ENCODE assay signal across 8 cellular contexts in the genomic region with DNA sequence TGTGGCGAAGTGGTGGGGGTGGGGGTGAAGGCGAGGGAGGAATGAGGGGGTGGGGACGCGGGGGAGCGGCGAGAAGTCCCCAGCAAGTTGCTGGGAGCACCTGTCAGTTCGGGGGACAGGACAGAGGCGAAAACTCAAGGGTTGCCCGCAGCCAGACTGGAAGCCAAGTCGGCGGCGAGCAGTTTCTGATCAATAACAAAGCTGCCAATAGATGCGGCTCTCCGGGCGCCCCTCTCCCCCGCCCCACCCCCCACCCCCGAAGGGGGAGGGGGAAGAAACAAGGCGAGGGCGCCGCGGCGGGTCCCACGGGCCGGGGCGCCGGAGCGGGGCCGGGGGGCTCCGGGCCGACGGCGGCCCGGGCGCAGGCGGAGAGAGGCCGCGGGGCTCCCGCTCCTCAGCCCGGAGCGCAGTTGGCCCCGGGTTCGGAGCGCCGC. TPM values are rescaled to one million over a fixed set of nuclear protein-coding genes. Genes with fewer than 3 reads are reported as not detected.
DNase-seq lines count a peak whose midpoint lies in the region; ATAC-seq, FAIRE-seq and TF ChIP-seq lines count a peak whose summit lies in the region.

No MANE protein-coding gene starts in this region.

- H3K36me3 Mint-ChIP-seq in HFFc6 (ENCODE audit: low read depth) = peaks cover 25% of the 10 kb centered on the region
- no peaks in the 10 kb centered on the region for H3K36me3 Mint-ChIP-seq in brain

- H3K9me3 Mint-ChIP-seq in HFFc6 (no peaks in the 10 kb centered on the region), brain (no peaks in the 10 kb centered on the region)

- 0 out of 3 replicates have a peak, but pooled peaks cover 8% of the 10 kb centered on the region for H3K4me1 ChIP-seq in A549
- peaks cover 4 to 49% of the 10 kb centered on the region in 2 donors for H3K4me1 ChIP-seq in left lung
- H3K4me1 ChIP-seq in testis = peaks cover 9% of the 10 kb centered on the region

- CTCF ChIA-PET in A549 (lab: Yijun Ruan, JAX) = interaction anchor here (1.2 to 2.2 kb wide), 2 partner anchors 74 to 495 kb away, joined by 5 to 11 read pairs; no protein-coding TSS in a partner anchor

- H3K9me3 ChIP-seq in A549 (no peaks in the 10 kb centered on the region), left lung (no peaks in the 10 kb centered on the region), testis (no peaks in the 10 kb centered on the region)

- POLR2A ChIA-PET in A549 (lab: Yijun Ruan, JAX) = no interaction called here

- intact Hi-C loops in left lung (cut with DNase I) = no loop called here
- intact Hi-C loops in testis (cut with DNase I; ENCODE audit: low total_unique reads) = no loop called here

- H3K27me3 ChIP-seq in left lung = peaks cover 0 to 13% of the 10 kb centered on the region in 2 donors
- no peaks in the 10 kb centered on the region for H3K27me3 ChIP-seq in testis

- H3K27ac ChIP-seq in A549 (peak overlapping the region; percentile 88 to 98), left lung (peak overlapping the region; percentile 78 to 91), testis (peak overlapping the region; percentile 83 to 87)

- ATAC-seq in A549 (peak; percentile 39 to 40), left lung (peak; percentile 26), GM21737 (IDR thresholded peaks at IDR 0.05; ENCODE audit: unreplicated experiment) (no peak), HG03378 (IDR thresholded peaks at IDR 0.05; ENCODE audit: unreplicated experiment) (no peak)

- peak overlapping the region; percentile 84 for H3K4me2 ChIP-seq in A549

- H3K4me1 Mint-ChIP-seq in HFFc6 (ENCODE audit: low read depth) (peaks cover 75% of the 10 kb centered on the region), brain (peaks cover 52% of the 10 kb centered on the region)

- WGBS in A549 (ENCODE audit: missing lambda C conversion rate) = 2% methylated on average over 9 of the region's 44 CpGs
- 0 to 1% methylated on average over 11 to 24 of the region's 44 CpGs for WGBS in testis, 2 donors

- DNase-seq in A549 (ENCODE audit: low read depth in 1 of 2, low spot score in 1 of 2) (no peak), HFFc6 (no peak), left lung (peak in 1 of 2 donors; percentile 53), testis (peak; percentile 38), RCC 7860 (ENCODE audit: low spot score) (no peak)

- H3K27ac Mint-ChIP-seq in HFFc6 = peak overlapping the region; percentile 80
- H3K27ac Mint-ChIP-seq in brain = peak overlapping the region; percentile 91 to 99 (median 97)

- no peak for TF ChIP-seq EP300 in A549 (IDR thresholded peaks at IDR 0.05)

- H3K4me3 ChIP-seq in A549 = peak overlapping the region; percentile 92
- peak overlapping the region; percentile 47 to 59 for H3K4me3 ChIP-seq in left lung
- peak overlapping the region; percentile 86 for H3K4me3 ChIP-seq in testis

- peaks cover 4% of the 10 kb centered on the region; the same call in 1 of the 2 replicates for H3K27me3 Mint-ChIP-seq in HFFc6 (ENCODE audit: insufficient read depth)
- H3K27me3 Mint-ChIP-seq in brain = peaks cover 13% of the 10 kb centered on the region

- H3K36me3 ChIP-seq in left lung (no peaks in the 10 kb centered on the region), testis (ENCODE audit: low read depth, missing control alignments) (no peaks in the 10 kb centered on the region)

- TF ChIP-seq POLR2A in A549 (IDR thresholded peaks at IDR 0.05; ENCODE audit: low read length) (no peak), testis (IDR thresholded peaks at IDR 0.05) (no peak)

- TF ChIP-seq RAD21 in A549 (conservative IDR thresholded peaks at IDR 0.05 in 1 of 2, IDR thresholded peaks at IDR 0.05 in 1 of 2) = no peak

- TF ChIP-seq CTCF in A549 (IDR thresholded peaks at IDR 0.05) = no peak
- no peak for TF ChIP-seq CTCF in HFFc6 (IDR thresholded peaks at IDR 0.05)
- TF ChIP-seq CTCF in brain (conservative IDR thresholded peaks at IDR 0.05) = no peak
- TF ChIP-seq CTCF in left lung (IDR thresholded peaks at IDR 0.05) = no peak
- no peak for TF ChIP-seq CTCF in testis (IDR thresholded peaks at IDR 0.05)

- FAIRE-seq in A549 (lab: Jason Lieb, UNC) (no peak), RCC 7860 (lab: Jason Lieb, UNC) (no peak)

- H3K4me3 Mint-ChIP-seq in HFFc6 (peak overlapping the region; percentile 91), brain (peak overlapping the region; percentile 93 to 99 (median 96))

TF ChIP-seq in A549, 52 proteins besides CTCF, POLR2A, EP300 and RAD21:
- no peak for TF ChIP-seq TP53 (CRISPR knock-in tag; IDR thresholded peaks at IDR 0.05)
- TF ChIP-seq, protein P1, sequence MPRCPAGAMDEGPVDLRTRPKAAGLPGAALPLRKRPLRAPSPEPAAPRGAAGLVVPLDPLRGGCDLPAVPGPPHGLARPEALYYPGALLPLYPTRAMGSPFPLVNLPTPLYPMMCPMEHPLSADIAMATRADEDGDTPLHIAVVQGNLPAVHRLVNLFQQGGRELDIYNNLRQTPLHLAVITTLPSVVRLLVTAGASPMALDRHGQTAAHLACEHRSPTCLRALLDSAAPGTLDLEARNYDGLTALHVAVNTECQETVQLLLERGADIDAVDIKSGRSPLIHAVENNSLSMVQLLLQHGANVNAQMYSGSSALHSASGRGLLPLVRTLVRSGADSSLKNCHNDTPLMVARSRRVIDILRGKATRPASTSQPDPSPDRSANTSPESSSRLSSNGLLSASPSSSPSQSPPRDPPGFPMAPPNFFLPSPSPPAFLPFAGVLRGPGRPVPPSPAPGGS (IDR thresholded peaks at IDR 0.05) = no peak
- no peak for TF ChIP-seq HOXB5 (CRISPR knock-in tag; IDR thresholded peaks at IDR 0.05)
- TF ChIP-seq JUN (IDR thresholded peaks at IDR 0.05) = no peak
- TF ChIP-seq ZSCAN20 (CRISPR knock-in tag; IDR thresholded peaks at IDR 0.05) = no peak
- TF ChIP-seq GATA3 (IDR thresholded peaks at IDR 0.05; ENCODE audit: borderline replicate concordance) = no peak
- no peak for TF ChIP-seq CEBPB (IDR thresholded peaks at IDR 0.05)
- no peak for TF ChIP-seq KDM1A (IDR thresholded peaks at IDR 0.05; ENCODE audit: low read depth)

RNA-seq across cellular contexts. Expression of a gene that starts 0.4 kb away (rescaled TPM):
- polyA plus RNA-seq in A549 (2011; rRNA removed) (4.1 and 4.5 TPM in 2 replicates), A549 (2017; fragmentation: RNase III; extraction: RNeasy Plus Mini Kit Qiagen cat#74134 plus additional on column Dnase treatment) (2.6 to 4.2 TPM (median 3.5 TPM) in 3 replicates), brain (ENCODE audit: insufficient read depth, low read depth, low replicate concordance) (3.4 TPM), testis (ENCODE audit: insufficient read depth, low read depth, low replicate concordance) (13.8 TPM)
- 0.38 and 0.49 TPM in 2 replicates for polyA plus RNA-seq in A549 (2012; cell fraction: cytosol; rRNA removed)
- polyA plus RNA-seq in A549 (2012; cell fraction: nucleus; rRNA removed) = 0.79 and 1.2 TPM in 2 replicates
- 5.3 and 7.0 TPM in 2 replicates for polyA minus RNA-seq in A549 (2011; rRNA and poly(A)+ RNA removed)
- 100 to 1,000 TPM in 1 of 6 experiments, 10 to 100 TPM in 5; 71.5 to 112 (median 76.1) TPM for total RNA-seq in HFFc6 (2021; fragmentation: NEBNext Ultra II Directional; extraction: Animal tissue kit (Norgen Biotek cat#: 25700))
- total RNA-seq in left lung (10 to 100 TPM; 22.4 to 35.7 TPM), testis (1 to 10 TPM; 7.8 to 9.4 TPM)

Comparison
In these comparisons a context has a peak if more than half of its experiments do, and no peak if none do; other contexts are left out.
1. ATAC-seq: peak in A549 (2 of 2) and left lung (single experiment); none in GM21737 (single experiment) and HG03378 (single experiment).
2. Peak in every context shown above with its lines, with median percentiles within 50 percentile points of each other: H3K27ac ChIP-seq and H3K4me3 ChIP-seq.